8 cellular contexts compared by ENCODE assay signal in genomic region chr1:26863677-26864060, GRCh38. TPM values are rescaled to one million over a fixed set of nuclear protein-coding genes. Genes with fewer than 3 reads are reported as not detected.
DNase-seq lines count a peak whose midpoint lies in the region; TF ChIP-seq lines count a peak whose summit lies in the region.

No MANE protein-coding gene starts in this region.

- H3K9ac ChIP-seq in OCI-LY1 (ENCODE audit: low read length) (no peak overlapping the region; the same call in 1 of the 2 replicates), rectal smooth muscle tissue (ENCODE audit: low read length) (peak overlapping the region; percentile 50)

- TF ChIP-seq CTCF in Calu3 (IDR thresholded peaks at IDR 0.05; ENCODE audit: unreplicated experiment) (no peak), OCI-LY1 (IDR thresholded peaks at IDR 0.05; ENCODE audit: low read length) (no peak), epithelial cell of proximal tubule (conservative IDR thresholded peaks at IDR 0.05; ENCODE audit: low read depth, low read length) (no peak), chondrocyte (IDR thresholded peaks at IDR 0.05) (no peak), GM10266 (IDR thresholded peaks at IDR 0.05; ENCODE audit: control insufficient read depth, insufficient read depth, low read depth, missing control alignments) (no peak)

- no TSS peak for BruUV-seq in Calu3 (replicated peaks; lab: Mats Ljungman, UMichigan)

- H3K36me3 Mint-ChIP-seq in Calu3 (ENCODE audit: insufficient read depth, unreplicated experiment), result peaks cover 36% of the 10 kb centered on the region
- no peaks in the 10 kb centered on the region for H3K36me3 Mint-ChIP-seq in chondrocyte (ENCODE audit: low read depth)

- CTCF ChIA-PET in Calu3 (lab: Charles Lee), result interaction anchor here (2.5 kb wide), 1 partner anchor 14 kb away, joined by 10 read pairs; no protein-coding TSS in a partner anchor

- H3K9me2 ChIP-seq in OCI-LY1 (ENCODE audit: low read depth, low read length), result no peaks in the 10 kb centered on the region

- peaks cover 36% of the 10 kb centered on the region for H3K4me1 Mint-ChIP-seq in Calu3 (ENCODE audit: low read depth, unreplicated experiment)
- H3K4me1 Mint-ChIP-seq in chondrocyte (ENCODE audit: low read depth), result peaks cover 24% of the 10 kb centered on the region

- H3K36me3 ChIP-seq in OCI-LY1 (ENCODE audit: insufficient read depth, low read length), result no peaks in the 10 kb centered on the region
- no peaks in the 10 kb centered on the region for H3K36me3 ChIP-seq in rectal smooth muscle tissue (ENCODE audit: control insufficient read depth, insufficient read depth, low read length)

- H3K4me3 ChIP-seq in OCI-LY1 (ENCODE audit: low read depth, low read length, poor library complexity, severe bottlenecking) (peak overlapping the region; percentile 73), epithelial cell of proximal tubule (ENCODE audit: low read depth, low read length) (peak overlapping the region; percentile 76), rectal smooth muscle tissue (ENCODE audit: low read length) (peak overlapping the region; percentile 84)

- intact Hi-C loops in Calu3 (cut with micrococcal nuclease; ENCODE audit: unreplicated experiment), result no loop called here

- H3K4me2 ChIP-seq in OCI-LY1 (ENCODE audit: low read length), result peak overlapping the region; percentile 87; the same call in 1 of the 2 replicates

- H3K27me3 ChIP-seq in OCI-LY1 (ENCODE audit: insufficient read depth, low read length), result no peaks in the 10 kb centered on the region
- no peaks in the 10 kb centered on the region for H3K27me3 ChIP-seq in rectal smooth muscle tissue (ENCODE audit: control insufficient read depth, insufficient read depth, low read length)

- no peak for DNase-seq in Calu3
- no peak for DNase-seq in epithelial cell of proximal tubule (ENCODE audit: low read depth)
- no peak for DNase-seq in NCI-H2029 treated with DMSO at 0.1 percent for 48 hours (lab: John Stamatoyannopoulos, UW)
- DNase-seq in chondrocyte (ENCODE audit: low spot score), result no peak
- DNase-seq in AG08396 (ENCODE audit: low spot score), result no peak
- no peak for DNase-seq in GM10266 (ENCODE audit: extremely low spot score)

- H2AFZ ChIP-seq in OCI-LY1 (ENCODE audit: low read length), result no peak overlapping the region

- peak overlapping the region; percentile 94 for H3K4me3 Mint-ChIP-seq in Calu3 (ENCODE audit: low read depth, unreplicated experiment)
- no peak overlapping the region for H3K4me3 Mint-ChIP-seq in chondrocyte (ENCODE audit: unreplicated experiment)

- H3K9me3 Mint-ChIP-seq in Calu3 (ENCODE audit: low read depth, unreplicated experiment) (no peaks in the 10 kb centered on the region), chondrocyte (ENCODE audit: low read depth) (no peaks in the 10 kb centered on the region)

- H3K4me1 ChIP-seq in OCI-LY1 (ENCODE audit: insufficient read depth, low read length, severe bottlenecking) (peaks cover 33% of the 10 kb centered on the region), rectal smooth muscle tissue (ENCODE audit: control insufficient read depth, insufficient read depth, low read length) (peaks cover 13% of the 10 kb centered on the region)

- H3K27ac ChIP-seq in OCI-LY1 (ENCODE audit: low read depth, low read length, poor library complexity, severe bottlenecking) (no peak overlapping the region), rectal smooth muscle tissue (ENCODE audit: low read depth, low read length) (no peak overlapping the region)

- H3K79me2 ChIP-seq in OCI-LY1 (ENCODE audit: insufficient read depth, low read length), result no peaks in the 10 kb centered on the region

- H3K27ac Mint-ChIP-seq in Calu3 (ENCODE audit: unreplicated experiment) (peak overlapping the region; percentile 91), chondrocyte (ENCODE audit: unreplicated experiment) (no peak overlapping the region)

- H3K27me3 Mint-ChIP-seq in Calu3 (ENCODE audit: unreplicated experiment) (no peaks in the 10 kb centered on the region), chondrocyte (ENCODE audit: low read depth) (no peaks in the 10 kb centered on the region)

- H3F3A ChIP-seq in OCI-LY1 (ENCODE audit: insufficient read depth, low read length), result no peaks in the 10 kb centered on the region; the same call in 1 of the 2 replicates

- no peaks in the 10 kb centered on the region for H3K9me3 ChIP-seq in OCI-LY1 (ENCODE audit: low read length)

- H4K20me1 ChIP-seq in OCI-LY1 (ENCODE audit: insufficient read depth, low read length), result no peaks in the 10 kb centered on the region

RNA-seq across cellular contexts. Expression of gene SFN, which starts 0.7 kb away (rescaled TPM):
- total RNA-seq in Calu3 (2022) (74.5 and 103 TPM in 2 replicates), epithelial cell of proximal tubule (213 and 239 TPM in 2 replicates), chondrocyte (not detected in 3 replicates)

RNA-seq across cellular contexts. Expression of gene GPN2, which starts 26.4 kb away (rescaled TPM):
- total RNA-seq in Calu3 (2022) (23.4 and 24.3 TPM in 2 replicates), epithelial cell of proximal tubule (10.9 and 14.6 TPM in 2 replicates), chondrocyte (19.8 to 22.0 TPM (median 21.7 TPM) in 3 replicates)

RNA-seq across cellular contexts. Expression of gene GPATCH3, which starts 36.6 kb away (rescaled TPM):
- 11.5 and 11.7 TPM in 2 replicates for total RNA-seq in Calu3 (2022)
- 6.7 and 10.2 TPM in 2 replicates for total RNA-seq in epithelial cell of proximal tubule
- total RNA-seq in chondrocyte, result 13.7 to 14.1 TPM (median 13.7 TPM) in 3 replicates

RNA-seq across cellular contexts. Expression of gene ZDHHC18, which starts 37.2 kb away (rescaled TPM):
- 21.8 and 25.8 TPM in 2 replicates for total RNA-seq in Calu3 (2022)
- 34.2 and 53.3 TPM in 2 replicates for total RNA-seq in epithelial cell of proximal tubule
- total RNA-seq in chondrocyte, result 20.2 to 27.8 TPM (median 25.5 TPM) in 3 replicates

RNA-seq across cellular contexts. Expression of gene NR0B2, which starts 50.1 kb away (rescaled TPM):
- 0.32 TPM in 1 of 2 replicates, not detected in the other for total RNA-seq in Calu3 (2022)
- total RNA-seq in epithelial cell of proximal tubule, result not detected in 2 replicates
- not detected in 3 replicates for total RNA-seq in chondrocyte

Comparison
In these comparisons a context has a peak if more than half of its experiments do, and no peak if none do; other contexts are left out.
1. RNA of gene SFN, which starts 0.7 kb away (total RNA-seq): 213 to 239 TPM in epithelial cell of proximal tubule and 74.5 to 103 TPM in Calu3; not detected in chondrocyte; every median in the first group is over 10 times any median in the second.
2. Peak in every context shown above with its lines, with median percentiles within 50 percentile points of each other: H3K4me3 ChIP-seq.